In the genomic region with DNA sequence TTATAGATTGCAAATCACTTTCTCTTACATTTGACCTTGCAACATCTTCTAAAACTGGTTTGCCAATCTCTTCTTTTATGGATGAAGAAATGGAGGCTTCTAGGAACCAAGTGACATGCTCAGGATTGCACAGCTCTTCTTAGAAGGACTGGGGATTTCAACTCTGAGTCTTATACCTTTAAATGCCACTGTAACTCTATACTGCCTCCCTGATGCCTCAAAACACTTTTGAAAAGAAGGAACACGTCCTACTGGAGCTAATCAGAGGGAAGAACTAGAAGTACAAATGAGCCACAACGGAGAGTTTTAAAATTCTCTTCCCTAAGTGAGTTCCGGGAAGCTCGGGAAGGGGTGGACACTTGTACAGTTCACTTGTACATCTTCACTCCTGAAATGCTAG, we compare ENCODE assay signal across 1 cellular context.
TF ChIP-seq lines count a peak whose summit lies in the region.

No MANE protein-coding gene starts in this region.

TF ChIP-seq in HCT116, 20 proteins besides CTCF, POLR2A, EP300 and RAD21 (continued from another document):
- TF ChIP-seq, protein P1, sequence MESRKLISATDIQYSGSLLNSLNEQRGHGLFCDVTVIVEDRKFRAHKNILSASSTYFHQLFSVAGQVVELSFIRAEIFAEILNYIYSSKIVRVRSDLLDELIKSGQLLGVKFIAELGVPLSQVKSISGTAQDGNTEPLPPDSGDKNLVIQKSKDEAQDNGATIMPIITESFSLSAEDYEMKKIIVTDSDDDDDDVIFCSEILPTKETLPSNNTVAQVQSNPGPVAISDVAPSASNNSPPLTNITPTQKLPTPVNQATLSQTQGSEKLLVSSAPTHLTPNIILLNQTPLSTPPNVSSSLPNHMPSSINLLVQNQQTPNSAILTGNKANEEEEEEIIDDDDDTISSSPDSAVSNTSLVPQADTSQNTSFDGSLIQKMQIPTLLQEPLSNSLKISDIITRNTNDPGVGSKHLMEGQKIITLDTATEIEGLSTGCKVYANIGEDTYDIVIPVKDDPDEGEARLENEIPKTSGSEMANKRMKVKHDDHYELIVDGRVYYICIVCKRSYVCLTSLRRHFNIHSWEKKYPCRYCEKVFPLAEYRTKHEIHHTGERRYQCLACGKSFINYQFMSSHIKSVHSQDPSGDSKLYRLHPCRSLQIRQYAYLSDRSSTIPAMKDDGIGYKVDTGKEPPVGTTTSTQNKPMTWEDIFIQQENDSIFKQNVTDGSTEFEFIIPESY (IDR thresholded peaks at IDR 0.05; ENCODE audit: extremely low read depth, insufficient replicate concordance, low read length): no peak
- no peak for TF ChIP-seq JUND (IDR thresholded peaks at IDR 0.05)
- no peak for TF ChIP-seq TCF7L2 (IDR thresholded peaks at IDR 0.05; ENCODE audit: borderline replicate concordance, extremely low read depth, insufficient read depth, insufficient read length)
- no peak for TF ChIP-seq MAX (IDR thresholded peaks at IDR 0.05)
- TF ChIP-seq SP1 (IDR thresholded peaks at IDR 0.05; ENCODE audit: low read depth): no peak
- no peak for TF ChIP-seq YY1 (IDR thresholded peaks at IDR 0.05; ENCODE audit: extremely low read depth, insufficient replicate concordance, low read depth, low read length)
- TF ChIP-seq CBX3 (IDR thresholded peaks at IDR 0.05; ENCODE audit: low read depth): no peak
TF ChIP-seq in HCT116: peak in this region for 0.
